ENCODE assay signal across 25 cellular contexts in the genomic region with DNA sequence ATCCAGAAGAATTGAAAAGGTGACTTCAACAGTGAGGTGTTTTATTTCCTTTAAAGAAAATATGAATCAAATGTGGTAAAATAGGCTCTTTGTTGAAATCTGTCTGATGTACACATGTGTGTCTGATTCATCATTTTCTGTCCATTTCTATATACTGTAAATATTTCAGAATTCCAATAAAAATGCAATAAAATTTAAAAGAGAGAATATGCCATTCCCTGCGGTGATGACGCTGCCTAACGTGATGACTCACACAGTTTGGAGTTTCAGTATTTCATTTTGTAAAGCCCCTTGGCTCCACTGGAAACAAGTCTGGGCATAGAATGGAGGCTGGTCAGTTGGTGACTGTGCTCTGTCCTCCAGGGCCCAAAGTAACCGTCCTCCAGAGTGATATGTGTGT.
A peak's percentile ranks its signal among the peaks of the same experiment; 100 is the strongest.
DNase-seq lines count a peak whose midpoint lies in the region; ATAC-seq, FAIRE-seq and TF ChIP-seq lines count a peak whose summit lies in the region.
"Had no signal": no experiment of that assay in that cellular context is flagged by ENCODE, and none has a peak within 500 bp of the region (broad histone marks: within the 10 kb centered on the region; RNA-seq: fewer than 3 reads in every experiment).

No MANE protein-coding gene starts in this region.

- no peak overlapping the region for H3K4me3 ChIP-seq in keratinocyte (ENCODE audit: control insufficient read depth in 2 of 3, extremely low read depth in 1 of 3, insufficient read depth in 2 of 3, low read depth in 1 of 3, low read length in 3 of 3)
- H3K4me3 ChIP-seq: dorsolateral prefrontal cortex, ovary, right atrium auricular region, vagina had no signal

- no peak for TF ChIP-seq CTCF in keratinocyte (optimal IDR thresholded peaks at IDR 0.05 in 1 of 3, IDR thresholded peaks at IDR 0.05 in 1 of 3, conservative IDR thresholded peaks at IDR 0.05 in 1 of 3; ENCODE audit: extremely low read depth in 1 of 3, insufficient read depth in 2 of 3, low read length in 3 of 3)

- H3K27me3 ChIP-seq in keratinocyte (ENCODE audit: control insufficient read depth, extremely low read depth, insufficient read depth, low read length): no peaks in the 10 kb centered on the region
- H3K27me3 ChIP-seq: ovary, right atrium auricular region, vagina had no signal

- H3K4me2 ChIP-seq in keratinocyte (ENCODE audit: control insufficient read depth, extremely low read depth, insufficient read depth, low read depth, low read length): peak overlapping the region; percentile 44

- no peaks in the 10 kb centered on the region for H3K36me3 ChIP-seq in keratinocyte (ENCODE audit: control insufficient read depth in 2 of 2, extremely low read depth in 1 of 2, insufficient read depth in 2 of 2, low read length in 2 of 2)
- H3K36me3 ChIP-seq: ovary, right atrium auricular region, vagina had no signal

- peak overlapping the region; percentile 55 for H2AFZ ChIP-seq in keratinocyte (ENCODE audit: control insufficient read depth, low read length)

- H4K20me1 ChIP-seq in keratinocyte (ENCODE audit: control insufficient read depth, extremely low read depth, insufficient read depth, low read length): no peaks in the 10 kb centered on the region

- H3K27ac ChIP-seq in keratinocyte (ENCODE audit: control insufficient read depth, insufficient read depth, low read length): peak overlapping the region; percentile 74
- H3K27ac ChIP-seq: dorsolateral prefrontal cortex, ovary, right atrium auricular region, vagina had no signal

- peak overlapping the region; percentile 33 for H3K9ac ChIP-seq in keratinocyte (ENCODE audit: control insufficient read depth, extremely low read depth, insufficient read depth, low read length)

- peaks cover 19% of the 10 kb centered on the region for H3K4me1 ChIP-seq in keratinocyte (ENCODE audit: control insufficient read depth, extremely low read depth, insufficient read depth, low read length)
- H3K4me1 ChIP-seq: right atrium auricular region, vagina had no signal

- DNase-seq in Daoy (ENCODE audit: low read depth) (peak; percentile 29), HT1080 (ENCODE audit: low read depth) (peak; percentile 61), astrocyte of the hippocampus (ENCODE audit: low read depth, low spot score) (peak; percentile 6), keratinocyte (ENCODE audit: low read depth, low spot score) (peak; percentile 83), sciatic nerve (ENCODE audit: low spot score) (no peak), left colon (no peak), SK-N-DZ (ENCODE audit: low spot score) (no peak)
- DNase-seq: activated CD8-positive, alpha-beta T cell treated with anti-CD3 and anti-CD28 coated beads, Interleukin-2, amount 10 ng/mL, durations not matched to agents 7 days and 5 days; activated naive CD4-positive, alpha-beta T cell; activated T-cell treated with anti-CD3 and anti-CD28 coated beads, Interleukin-2, amount 50 U/mL, for 1 hour; caudate nucleus; CD4-positive, CD25-positive, alpha-beta regulatory T cell; DMS153; dorsolateral prefrontal cortex; MV-4-11; natural killer cell; NCI-H187 treated with DMSO at 0.1 percent for 48 hours; NCI-H2227 treated with DMSO at 0.1 percent for 48 hours; ovary; substantia nigra; T-helper 9 cell had no signal

- intact Hi-C loops in sciatic nerve (cut with DNase I) (no loop called here), left colon (cut with DNase I, micrococcal nuclease) (no loop called here)

- FAIRE-seq in keratinocyte (lab: Jason Lieb, UNC): peak; percentile 92
- FAIRE-seq: GM12891 had no signal

- H3K9me1 ChIP-seq in keratinocyte (ENCODE audit: control insufficient read depth, extremely low read depth, insufficient read depth, low read length): no peaks in the 10 kb centered on the region

- H3K79me2 ChIP-seq in keratinocyte (ENCODE audit: control insufficient read depth, insufficient read depth, low read length): no peaks in the 10 kb centered on the region

- H3K9me3 ChIP-seq in keratinocyte (ENCODE audit: control insufficient read depth, low read depth, low read length): no peaks in the 10 kb centered on the region
- H3K9me3 ChIP-seq: ovary, vagina had no signal

- dilution Hi-C loops in keratinocyte (cut with MboI; ENCODE audit: extremely low pct_ligation_motif_present, low sequenced_read_pairs): no loop called here

- no peak for ATAC-seq in sciatic nerve
- no peak for ATAC-seq in HG03280 (IDR thresholded peaks at IDR 0.05; ENCODE audit: unreplicated experiment)
- no peak for ATAC-seq in left colon
- ATAC-seq: activated CD8-positive, alpha-beta T cell treated with anti-CD3 and anti-CD28 coated beads, Interleukin-2, amount 10 ng/mL, durations not matched to agents 7 days and 5 days; natural killer cell had no signal

Comparison
In these comparisons a context has a peak if more than half of its experiments do, and no peak if none do; other contexts are left out.
1. DNase-seq: peak in Daoy (single experiment), HT1080 (single experiment), astrocyte of the hippocampus (single experiment) and keratinocyte (single experiment); none in sciatic nerve (single experiment), left colon (0 of 2) and SK-N-DZ (single experiment).